Comparison of ENCODE assay signal across 24 cellular contexts in genomic region chr20:54165803-54166202, GRCh38. TPM values are rescaled to one million over a fixed set of nuclear protein-coding genes. Genes with fewer than 3 reads are reported as not detected.
"Had no signal": no experiment of that assay in that cellular context is flagged by ENCODE, and none has a peak within 500 bp of the region (broad histone marks: within the 10 kb centered on the region; RNA-seq: fewer than 3 reads in every experiment).

No MANE protein-coding gene starts in this region.

- ATAC-seq: HepG2, Panc1, SK-N-SH treated with all-trans-retinoic acid at 6 μM for 48 hours, T-helper 17 cell had no signal

- H3K27ac ChIP-seq: RWPE1 had no signal

- H3K4me3 Mint-ChIP-seq: T-helper 17 cell had no signal

- DNase-seq: IMR-90, MG63, NCI-H1092, NCI-H1105 treated with DMSO at 0.1 percent for 48 hours, NCI-H1417 treated with DMSO at 0.1 percent for 48 hours, NCI-H187, NCI-H2029, NCI-H2081 treated with DMSO at 0.1 percent for 48 hours, NCI-H2171, NCI-H226, NCI-H446, NCI-H510A, NCI-H524 treated with DMSO at 0.1 percent for 48 hours, NCI-H69, NCI-H774, SHP77, T-helper 1 cell, T-helper 17 cell had no signal

- H3K9me3 ChIP-seq: MG63 had no signal

- H3K4me3 ChIP-seq: MG63 had no signal

- H3K27me3 ChIP-seq: MG63 had no signal

- FAIRE-seq: HepG2 had no signal

- H3K36me3 ChIP-seq: MG63 had no signal

- H3K27ac Mint-ChIP-seq: T-helper 17 cell had no signal

RNA-seq across cellular contexts. Expression of gene CYP24A1, which starts 8.0 kb away (rescaled TPM):
- total RNA-seq: IMR-90, LHCN-M2, SK-MEL-5 had no signal
- polyA plus RNA-seq: IMR-90 had no signal
